ENCODE assay signal across 20 cellular contexts in genomic region chr13:41678320-41678719, GRCh38.
DNase-seq lines count a peak whose midpoint lies in the region; TF ChIP-seq lines count a peak whose summit lies in the region.
"Had no signal": no experiment of that assay in that cellular context is flagged by ENCODE, and none has a peak within 500 bp of the region (broad histone marks: within the 10 kb centered on the region; RNA-seq: fewer than 3 reads in every experiment).

No MANE protein-coding gene starts in this region.

- H3K36me3 Mint-ChIP-seq in osteocyte (ENCODE audit: unreplicated experiment): peaks cover 18% of the 10 kb centered on the region

- H3K4me3 Mint-ChIP-seq in osteocyte (ENCODE audit: unreplicated experiment): no peak overlapping the region
- H3K4me3 Mint-ChIP-seq: activated naive CD8-positive, alpha-beta T cell treated with anti-CD3 and anti-CD28 coated beads, Interleukin-2, amount 10 ng/mL, durations not matched to agents 7 days and 5 days; activated T-helper 1 cell treated with anti-CD3 and anti-CD28 coated beads, Interleukin-12 subunit alpha, Interleukin-12 subunit beta, Interleukin-2, Interleukin-4 antibody, amounts not matched to agents 30 ng/mL and 10 ng/mL and 1 ng/mL, durations not matched to agents 14 hours and 24 hours and 36 hours had no signal

- H3K36me3 ChIP-seq in left ventricle myocardium inferior (peaks cover 14% of the 10 kb centered on the region), tibial artery (peaks cover 0 to 10% (median 5%) of the 10 kb centered on the region in 3 donors), SJCRH30 (no peaks in the 10 kb centered on the region; the same call in 1 of the 2 replicates)
- H3K36me3 ChIP-seq: ovary had no signal

- H3K9me3 Mint-ChIP-seq in osteocyte (ENCODE audit: unreplicated experiment): no peaks in the 10 kb centered on the region
- H3K9me3 Mint-ChIP-seq: activated naive CD8-positive, alpha-beta T cell treated with anti-CD3 and anti-CD28 coated beads, Interleukin-2, amount 10 ng/mL, durations not matched to agents 7 days and 5 days; activated T-helper 1 cell treated with anti-CD3 and anti-CD28 coated beads, Interleukin-12 subunit alpha, Interleukin-12 subunit beta, Interleukin-2, Interleukin-4 antibody, amounts not matched to agents 30 ng/mL and 10 ng/mL and 1 ng/mL, durations not matched to agents 14 hours and 24 hours and 36 hours had no signal

- DNase-seq in DMS79 treated with DMSO at 0.1 percent for 48 hours (lab: John Stamatoyannopoulos, UW) (peak; percentile 11), DMS79 (lab: John Stamatoyannopoulos, UW) (no peak), astrocyte of the hippocampus (ENCODE audit: low read depth, low spot score) (peak; percentile 36), left ventricle myocardium inferior (no peak), tibial artery (no peak), pons (ENCODE audit: low spot score) (no peak), osteocyte (ENCODE audit: extremely low spot score, unreplicated experiment) (no peak), SJCRH30 (no peak)
- DNase-seq: activated naive CD8-positive, alpha-beta T cell treated with anti-CD3 and anti-CD28 coated beads, Interleukin-2, amount 10 ng/mL, durations not matched to agents 7 days and 5 days; C1 segment of cervical spinal cord; central memory CD4-positive, alpha-beta T cell; effector memory CD4-positive, alpha-beta T cell; KG1; NCI-H1092; NCI-H748 treated with DMSO at 0.1 percent for 48 hours; OCI-M1; ovary; stimulated activated CD4-positive, alpha-beta T cell treated with anti-CD3 and anti-CD28 coated beads, Interleukin-4, amount 100 ng/mL, for 24 hours had no signal

- no peak overlapping the region for H3K4me3 ChIP-seq in left ventricle myocardium inferior
- H3K4me3 ChIP-seq in tibial artery: no peak overlapping the region
- H3K4me3 ChIP-seq in SJCRH30: no peak overlapping the region
- H3K4me3 ChIP-seq: ovary had no signal

- TF ChIP-seq CTCF in left ventricle myocardium inferior (IDR thresholded peaks at IDR 0.05; ENCODE audit: borderline replicate concordance) (no peak), tibial artery (IDR thresholded peaks at IDR 0.05) (no peak), osteocyte (IDR thresholded peaks at IDR 0.05) (no peak)

- no peak overlapping the region for H3K27ac Mint-ChIP-seq in osteocyte (ENCODE audit: unreplicated experiment)
- H3K27ac Mint-ChIP-seq: activated naive CD8-positive, alpha-beta T cell treated with anti-CD3 and anti-CD28 coated beads, Interleukin-2, amount 10 ng/mL, durations not matched to agents 7 days and 5 days; activated T-helper 1 cell treated with anti-CD3 and anti-CD28 coated beads, Interleukin-12 subunit alpha, Interleukin-12 subunit beta, Interleukin-2, Interleukin-4 antibody, amounts not matched to agents 30 ng/mL and 10 ng/mL and 1 ng/mL, durations not matched to agents 14 hours and 24 hours and 36 hours had no signal

- no peaks in the 10 kb centered on the region for H3K27me3 ChIP-seq in left ventricle myocardium inferior (ENCODE audit: low read depth)
- no peaks in the 10 kb centered on the region for H3K27me3 ChIP-seq in tibial artery
- H3K27me3 ChIP-seq in SJCRH30: no peaks in the 10 kb centered on the region
- H3K27me3 ChIP-seq: ovary had no signal

- H3K4me1 Mint-ChIP-seq in osteocyte (ENCODE audit: unreplicated experiment): peaks cover 9% of the 10 kb centered on the region
- H3K4me1 Mint-ChIP-seq: activated naive CD8-positive, alpha-beta T cell treated with anti-CD3 and anti-CD28 coated beads, Interleukin-2, amount 10 ng/mL, durations not matched to agents 7 days and 5 days had no signal

- no peaks in the 10 kb centered on the region for H3K27me3 Mint-ChIP-seq in osteocyte (ENCODE audit: unreplicated experiment)
- H3K27me3 Mint-ChIP-seq: activated naive CD8-positive, alpha-beta T cell treated with anti-CD3 and anti-CD28 coated beads, Interleukin-2, amount 10 ng/mL, durations not matched to agents 7 days and 5 days had no signal

- H3K4me1 ChIP-seq in left ventricle myocardium inferior (peaks cover 37% of the 10 kb centered on the region), tibial artery (peaks cover 0 to 19% (median 10%) of the 10 kb centered on the region in 4 donors), SJCRH30 (no peaks in the 10 kb centered on the region)

- H3K27ac ChIP-seq in left ventricle myocardium inferior (replicated peaks) (peak overlapping the region; percentile 49), tibial artery (peak overlapping the region; percentile 35 to 46), SJCRH30 (no peak overlapping the region)
- H3K27ac ChIP-seq: 22Rv1, ovary had no signal

- H3K9me3 ChIP-seq in left ventricle myocardium inferior (replicated peaks) (no peaks in the 10 kb centered on the region), tibial artery (no peaks in the 10 kb centered on the region), SJCRH30 (replicated peaks) (no peaks in the 10 kb centered on the region)
- H3K9me3 ChIP-seq: ovary had no signal

- intact Hi-C loops in left ventricle myocardium inferior (cut with micrococcal nuclease) (loop anchor here (10.0 kb wide), 1 partner anchor 166 kb away; no protein-coding TSS in a partner anchor), tibial artery (cut with DNase I; ENCODE audit: low total_unique reads) (loop anchor here (5.0 kb wide), 1 partner anchor 434 kb away; no protein-coding TSS in a partner anchor)

Comparison
In these comparisons a context has a peak if more than half of its experiments do, and no peak if none do; other contexts are left out.
1. DNase-seq: peak in DMS79 treated with DMSO at 0.1 percent for 48 hours (single experiment) and astrocyte of the hippocampus (single experiment); none in DMS79 (single experiment), left ventricle myocardium inferior (single experiment), tibial artery (0 of 2), pons (single experiment), osteocyte (single experiment) and SJCRH30 (0 of 2).